Comparison of ENCODE assay signal across 1 cellular context in genomic region chr6:337782-338464, GRCh38.
A peak's percentile ranks its signal among the peaks of the same experiment; 100 is the strongest.
TF ChIP-seq lines count a peak whose summit lies in the region.

No MANE protein-coding gene starts in this region.

TF ChIP-seq in GM12891, 5 proteins besides CTCF, POLR2A, EP300 and RAD21:
- TF ChIP-seq SPI1 (IDR thresholded peaks at IDR 0.05; ENCODE audit: low read depth, low read length) = peak; percentile 54
- TF ChIP-seq PAX5 (IDR thresholded peaks at IDR 0.05; ENCODE audit: insufficient read depth, low read length, severe bottlenecking) = no peak
- TF ChIP-seq TAF1 (IDR thresholded peaks at IDR 0.05; ENCODE audit: low read depth, low read length) = no peak
- no peak for TF ChIP-seq POLR2AphosphoS5 (IDR thresholded peaks at IDR 0.05; ENCODE audit: low read depth, low read length)
- no peak for TF ChIP-seq POU2F2 (IDR thresholded peaks at IDR 0.05; ENCODE audit: low read depth, low read length)
